In the genomic region with DNA sequence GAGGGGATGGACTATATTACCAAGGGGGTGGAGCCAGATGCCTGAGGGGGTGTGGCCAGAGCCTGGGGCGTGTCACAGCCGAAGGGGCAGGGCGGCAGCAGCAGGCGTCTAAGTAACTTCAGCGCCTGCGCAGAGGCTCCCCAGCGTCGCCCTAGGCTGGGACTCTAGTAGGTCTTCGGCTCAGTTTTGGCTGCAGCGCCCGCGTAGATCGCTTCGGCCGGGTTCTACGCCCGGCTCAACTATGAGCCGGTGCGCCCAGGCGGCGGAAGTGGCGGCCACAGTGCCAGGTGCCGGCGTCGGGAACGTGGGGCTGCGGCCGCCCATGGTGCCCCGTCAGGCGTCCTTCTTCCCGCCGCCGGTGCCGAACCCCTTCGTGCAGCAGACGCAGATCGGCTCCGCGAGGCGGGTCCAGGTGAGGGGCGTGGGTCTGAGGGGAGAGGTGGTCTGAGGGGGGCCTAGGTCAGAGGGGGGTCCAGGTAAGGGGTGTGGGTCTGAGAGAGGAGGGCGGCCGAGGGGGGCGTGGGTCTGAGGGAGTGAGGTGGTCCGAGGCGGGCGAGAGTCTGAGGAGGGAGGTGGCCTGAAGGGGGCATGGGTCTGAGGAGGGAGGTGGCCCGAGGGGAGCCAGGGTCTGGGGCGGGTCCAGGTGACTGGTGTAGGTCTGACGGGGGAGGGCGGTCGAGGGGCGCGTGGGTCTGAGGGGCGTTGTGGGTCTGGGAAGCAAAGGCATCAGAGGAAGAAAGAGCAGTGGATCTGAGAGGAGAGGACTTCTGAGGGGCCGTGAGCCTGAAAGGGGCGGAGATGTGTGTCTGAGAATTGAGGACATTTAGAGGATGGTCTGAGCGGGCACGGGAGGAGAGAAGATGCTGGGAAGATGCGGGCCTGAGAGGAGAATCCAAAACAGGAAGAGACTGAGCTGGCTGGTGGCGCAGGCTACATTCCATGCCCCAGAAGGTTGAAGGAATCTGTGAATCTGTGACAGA, we compare ENCODE assay signal across 8 cellular contexts. TPM values are rescaled to one million over a fixed set of nuclear protein-coding genes. Genes with fewer than 3 reads are reported as not detected.
DNase-seq lines count a peak whose midpoint lies in the region; ATAC-seq and TF ChIP-seq lines count a peak whose summit lies in the region.

A gene with protein sequence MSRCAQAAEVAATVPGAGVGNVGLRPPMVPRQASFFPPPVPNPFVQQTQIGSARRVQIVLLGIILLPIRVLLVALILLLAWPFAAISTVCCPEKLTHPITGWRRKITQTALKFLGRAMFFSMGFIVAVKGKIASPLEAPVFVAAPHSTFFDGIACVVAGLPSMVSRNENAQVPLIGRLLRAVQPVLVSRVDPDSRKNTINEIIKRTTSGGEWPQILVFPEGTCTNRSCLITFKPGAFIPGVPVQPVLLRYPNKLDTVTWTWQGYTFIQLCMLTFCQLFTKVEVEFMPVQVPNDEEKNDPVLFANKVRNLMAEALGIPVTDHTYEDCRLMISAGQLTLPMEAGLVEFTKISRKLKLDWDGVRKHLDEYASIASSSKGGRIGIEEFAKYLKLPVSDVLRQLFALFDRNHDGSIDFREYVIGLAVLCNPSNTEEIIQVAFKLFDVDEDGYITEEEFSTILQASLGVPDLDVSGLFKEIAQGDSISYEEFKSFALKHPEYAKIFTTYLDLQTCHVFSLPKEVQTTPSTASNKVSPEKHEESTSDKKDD (plus strand): TSS at position 132 of the 980 bp plus-strand sequence. CDS start 110 bp downstream, at position 242.

- DNase-seq in GM10248 (ENCODE audit: extremely low spot score) (peak; percentile 27), LHCN-M2 (ENCODE audit: low read depth) (peak; percentile 71), UCSD-AML1 (lab: John Stamatoyannopoulos, UW; ENCODE audit: unreplicated experiment) (peak; percentile 89), lower leg skin (ENCODE audit: low spot score in 2 of 2) (peak; percentile 79 to 96), NCI-H2196 (lab: John Stamatoyannopoulos, UW; ENCODE audit: unreplicated experiment) (no peak)
- peak; percentile 33 to 63 for DNase-seq in stimulated activated CD4-positive, alpha-beta T cell treated with anti-CD3 and anti-CD28 coated beads, Interleukin-2, amount 100 ng/mL, for 24 hours

- CTCF ChIA-PET in GM10248 (lab: Yijun Ruan, JAX) = no interaction called here

- WGBS in lower leg skin, 2 donors = 3 to 5% methylated on average over 44 to 61 of the region's 61 CpGs

- in situ Hi-C loops in endometrial microvascular endothelial cells (cut with HindIII; ENCODE audit: inconsistent ontology term, low pct_unique_long_range_greater_than_20kb, low sequenced_read_pairs) = no loop called here

- POLR2A ChIA-PET in GM10248 (lab: Yijun Ruan, JAX) = no interaction called here

- peak within 1 kb of the TSS; percentile 78 for H3K4me3 ChIP-seq in lower leg skin (ENCODE audit: low read depth, poor library complexity, severe bottlenecking)

- no peak for ATAC-seq in GM21825 (IDR thresholded peaks at IDR 0.05; ENCODE audit: unreplicated experiment)

- no peak for TF ChIP-seq POLR2A in lower leg skin (IDR thresholded peaks at IDR 0.05)

- TF ChIP-seq CTCF in GM10248 (IDR thresholded peaks at IDR 0.05; ENCODE audit: control extremely low read depth, extremely low read depth, low read depth, missing control alignments) (no peak), lower leg skin (IDR thresholded peaks at IDR 0.05) (no peak)

- intact Hi-C loops in lower leg skin (cut with DNase I; ENCODE audit: low total_unique reads) = no loop called here

RNA-seq across cellular contexts. Expression of the gene that starts here (rescaled TPM):
- total RNA-seq in LHCN-M2 (2014; rRNA removed) (6.8 and 7.2 TPM in 2 replicates), endometrial microvascular endothelial cells (ENCODE audit: inconsistent ontology term) (37.6 TPM), lower leg skin (10 to 100 TPM; 16.9 to 36.9 (median 25.4) TPM)
- 5.6 TPM for polyA plus RNA-seq in LHCN-M2 (2012)
